ENCODE assay signal across 10 cellular contexts in the genomic region with DNA sequence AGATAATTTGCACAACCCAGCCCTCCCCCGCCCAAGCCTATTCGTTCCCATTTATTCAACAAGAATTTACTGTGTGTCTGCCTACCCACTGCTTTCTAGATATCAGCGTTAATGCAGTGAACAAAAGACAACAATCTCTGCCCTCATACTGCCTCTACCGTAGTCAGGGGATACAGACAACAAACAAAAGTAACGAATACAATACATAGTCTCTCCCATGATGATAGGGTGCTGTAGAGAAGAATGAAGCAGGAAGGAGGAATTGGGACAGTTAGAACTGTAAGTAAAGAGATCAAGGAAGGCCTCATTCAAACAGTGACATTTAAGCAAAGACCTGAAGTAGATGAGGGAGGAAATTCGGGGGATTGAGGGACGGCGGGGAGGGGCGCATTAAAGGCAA. TPM values are rescaled to one million over a fixed set of nuclear protein-coding genes. Genes with fewer than 3 reads are reported as not detected.
DNase-seq lines count a peak whose midpoint lies in the region; ATAC-seq and TF ChIP-seq lines count a peak whose summit lies in the region.
"Had no signal": no experiment of that assay in that cellular context is flagged by ENCODE, and none has a peak within 500 bp of the region (broad histone marks: within the 10 kb centered on the region; RNA-seq: fewer than 3 reads in every experiment).

No MANE protein-coding gene starts in this region.

- peaks cover 34 to 41% of the 10 kb centered on the region in 2 donors for H3K36me3 Mint-ChIP-seq in CD14-positive monocyte

- DNase-seq in COR-L47 (lab: John Stamatoyannopoulos, UW), result peak; percentile 37
- no peak for DNase-seq in MG63
- DNase-seq in amniotic epithelial cell (ENCODE audit: low read depth), result peak; percentile 9
- no peak for DNase-seq in left lung
- DNase-seq in CD14-positive monocyte (ENCODE audit: low spot score), result no peak
- DNase-seq in NOMO-1 treated with dmso at 0.1 percent for 144 hours (lab: John Stamatoyannopoulos, UW; ENCODE audit: unreplicated experiment), result no peak
- DNase-seq: activated CD8-positive, alpha-beta memory T cell treated with anti-CD3 and anti-CD28 coated beads, Interleukin-2, amount 50 U/mL, for 48 hours; NCI-H2171 treated with DMSO at 0.1 percent for 48 hours had no signal

- peaks cover 36% of the 10 kb centered on the region for H3K4me1 ChIP-seq in mucosa of stomach (ENCODE audit: control insufficient read depth, insufficient read depth, low read length)
- H3K4me1 ChIP-seq in left lung, result peaks cover 17 to 27% of the 10 kb centered on the region in 2 donors

- peak overlapping the region in 1 of 7 donors; percentile 63 for H3K27ac Mint-ChIP-seq in CD14-positive monocyte

- no peaks in the 10 kb centered on the region for H3K27me3 ChIP-seq in MG63
- H3K27me3 ChIP-seq in mucosa of stomach (ENCODE audit: control insufficient read depth, insufficient read depth, low read length), result no peaks in the 10 kb centered on the region
- no peaks in the 10 kb centered on the region for H3K27me3 ChIP-seq in left lung

- no peak overlapping the region for H3K27ac ChIP-seq in left lung

- no peaks in the 10 kb centered on the region for H3K9me3 ChIP-seq in MG63
- H3K9me3 ChIP-seq in mucosa of stomach (ENCODE audit: control insufficient read depth, low read length), result no peaks in the 10 kb centered on the region
- no peaks in the 10 kb centered on the region for H3K9me3 ChIP-seq in left lung

- H3K36me3 ChIP-seq in MG63 (peaks cover 34% of the 10 kb centered on the region), mucosa of stomach (ENCODE audit: control insufficient read depth, insufficient read depth, low read length) (peaks cover 3% of the 10 kb centered on the region), left lung (peaks cover 0 to 40% of the 10 kb centered on the region in 2 donors)

- no peaks in the 10 kb centered on the region for H3K27me3 Mint-ChIP-seq in CD14-positive monocyte (ENCODE audit: low read depth in 3 of 3)

- H3K9ac ChIP-seq in mucosa of stomach (ENCODE audit: low read length), result peak overlapping the region; percentile 87

- no peak overlapping the region for H3K4me3 Mint-ChIP-seq in CD14-positive monocyte

- peak overlapping the region; percentile 99; the same call in 1 of the 2 replicates for H3K4me3 ChIP-seq in MG63
- H3K4me3 ChIP-seq in mucosa of stomach (ENCODE audit: low read length), result no peak overlapping the region
- no peak overlapping the region for H3K4me3 ChIP-seq in left lung

- intact Hi-C loops in left lung (cut with DNase I), result no loop called here
- intact Hi-C loops in CD14-positive monocyte (cut with micrococcal nuclease), result loop anchor here in 1 of 2 donors (5.0 kb wide), 1 partner anchor 78 kb away; the partner anchor contains the start of gene HEXB

- no peak for ATAC-seq in left lung
- ATAC-seq in HG03108 (IDR thresholded peaks at IDR 0.05; ENCODE audit: unreplicated experiment), result no peak

- peaks cover 19% of the 10 kb centered on the region for H3K4me1 Mint-ChIP-seq in CD14-positive monocyte

- TF ChIP-seq CTCF in left lung (IDR thresholded peaks at IDR 0.05) (no peak), CD14-positive monocyte (IDR thresholded peaks at IDR 0.05) (no peak)

- H3K9me3 Mint-ChIP-seq in CD14-positive monocyte, result no peaks in the 10 kb centered on the region

RNA-seq across cellular contexts. Expression of gene GFM2, which starts 1.7 kb away (rescaled TPM):
- total RNA-seq in MG63 (2014; rRNA removed; shearing (Covaris generic); ENCODE audit: low replicate concordance), result 19.3 and 38.8 TPM in 2 replicates
- total RNA-seq in left lung, result 10 to 100 TPM; 23.4 to 23.9 TPM
- 10 to 100 TPM in 1 of 2 donors, 1 to 10 TPM in 1; 9.3 to 11.3 TPM for polyA plus RNA-seq in CD14-positive monocyte

RNA-seq across cellular contexts. Expression of gene NSA2, which starts 1.8 kb away (rescaled TPM):
- 33.1 and 67.4 TPM in 2 replicates for total RNA-seq in MG63 (2014; rRNA removed; shearing (Covaris generic); ENCODE audit: low replicate concordance)
- 10 to 100 TPM; 43.8 TPM for total RNA-seq in left lung
- polyA plus RNA-seq in CD14-positive monocyte, result 10 to 100 TPM; 31.2 to 37.5 TPM

Comparison
In these comparisons a context has a peak if more than half of its experiments do, and no peak if none do; other contexts are left out.
1. DNase-seq: peak in COR-L47 (single experiment) and amniotic epithelial cell (single experiment); none in MG63 (single experiment), left lung (0 of 2), CD14-positive monocyte (single experiment) and NOMO-1 treated with dmso at 0.1 percent for 144 hours (single experiment).